ENCODE assay signal across 2 cellular contexts in the genomic region with DNA sequence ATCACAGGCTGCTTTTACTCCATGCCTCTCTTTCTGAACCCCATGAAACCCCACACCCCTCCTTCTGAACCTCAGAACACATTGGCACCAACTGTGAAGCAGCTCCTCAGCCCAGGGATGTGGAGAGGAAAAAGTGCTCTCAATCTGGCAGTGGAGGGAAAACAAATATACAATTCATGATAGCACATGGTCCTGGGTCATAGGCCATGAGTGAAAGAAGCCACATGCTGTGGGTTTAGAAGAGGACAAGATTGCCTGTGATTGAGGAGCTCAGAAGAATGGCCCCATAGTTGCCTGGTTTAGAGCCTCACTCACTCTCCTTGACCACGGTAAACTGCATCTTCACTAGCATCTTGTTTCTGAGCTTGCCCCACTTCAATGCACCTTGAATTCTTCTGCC.
TF ChIP-seq lines count a peak whose summit lies in the region.

No MANE protein-coding gene starts in this region.

TF ChIP-seq in K562, 482 proteins besides CTCF, POLR2A, EP300 and RAD21 (continues in another document):
- TF ChIP-seq POLR3A (IDR thresholded peaks at IDR 0.05; ENCODE audit: borderline replicate concordance, extremely low read depth, insufficient read depth, insufficient read length): no peak
- TF ChIP-seq ZNF655 (CRISPR knock-in tag; IDR thresholded peaks at IDR 0.05): no peak
- TF ChIP-seq, protein P1, sequence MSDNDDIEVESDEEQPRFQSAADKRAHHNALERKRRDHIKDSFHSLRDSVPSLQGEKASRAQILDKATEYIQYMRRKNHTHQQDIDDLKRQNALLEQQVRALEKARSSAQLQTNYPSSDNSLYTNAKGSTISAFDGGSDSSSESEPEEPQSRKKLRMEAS (CRISPR knock-in tag; IDR thresholded peaks at IDR 0.05): peak; percentile 55
- TF ChIP-seq PHF8 (IDR thresholded peaks at IDR 0.05; ENCODE audit: borderline replicate concordance, low read length): no peak
- no peak for TF ChIP-seq FOXA3 (CRISPR knock-in tag; conservative IDR thresholded peaks at IDR 0.05 in 1 of 2, IDR thresholded peaks at IDR 0.05 in 1 of 2)
- TF ChIP-seq PRPF4 (IDR thresholded peaks at IDR 0.05; ENCODE audit: insufficient read depth, low read depth, low read length, poor library complexity, severe bottlenecking): no peak
- TF ChIP-seq SMAD1 (IDR thresholded peaks at IDR 0.05; ENCODE audit: low read depth, low read length, partially characterized antibody): no peak
- no peak for TF ChIP-seq E2F1 (CRISPR knock-in tag; IDR thresholded peaks at IDR 0.05)
- no peak for TF ChIP-seq SUPT5H (IDR thresholded peaks at IDR 0.05)
- no peak for TF ChIP-seq WHSC1 (IDR thresholded peaks at IDR 0.05; ENCODE audit: low read length)
- TF ChIP-seq ZNF766 (CRISPR knock-in tag; conservative IDR thresholded peaks at IDR 0.05): no peak
- no peak for TF ChIP-seq SRSF1 (IDR thresholded peaks at IDR 0.05; ENCODE audit: low read depth, low read length)
- peak; percentile 31; the same call in 1 of the 2 replicates for TF ChIP-seq L3MBTL2 (IDR thresholded peaks at IDR 0.05)
- TF ChIP-seq, protein P2, sequence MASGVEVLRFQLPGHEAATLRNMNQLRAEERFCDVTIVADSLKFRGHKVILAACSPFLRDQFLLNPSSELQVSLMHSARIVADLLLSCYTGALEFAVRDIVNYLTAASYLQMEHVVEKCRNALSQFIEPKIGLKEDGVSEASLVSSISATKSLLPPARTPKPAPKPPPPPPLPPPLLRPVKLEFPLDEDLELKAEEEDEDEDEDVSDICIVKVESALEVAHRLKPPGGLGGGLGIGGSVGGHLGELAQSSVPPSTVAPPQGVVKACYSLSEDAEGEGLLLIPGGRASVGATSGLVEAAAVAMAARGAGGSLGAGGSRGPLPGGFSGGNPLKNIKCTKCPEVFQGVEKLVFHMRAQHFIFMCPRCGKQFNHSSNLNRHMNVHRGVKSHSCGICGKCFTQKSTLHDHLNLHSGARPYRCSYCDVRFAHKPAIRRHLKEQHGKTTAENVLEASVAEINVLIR (CRISPR knock-in tag; IDR thresholded peaks at IDR 0.05): no peak
- no peak for TF ChIP-seq CBX3 (IDR thresholded peaks at IDR 0.05; ENCODE audit: borderline replicate concordance in 1 of 2, low read length in 2 of 2)
- TF ChIP-seq, protein P3, sequence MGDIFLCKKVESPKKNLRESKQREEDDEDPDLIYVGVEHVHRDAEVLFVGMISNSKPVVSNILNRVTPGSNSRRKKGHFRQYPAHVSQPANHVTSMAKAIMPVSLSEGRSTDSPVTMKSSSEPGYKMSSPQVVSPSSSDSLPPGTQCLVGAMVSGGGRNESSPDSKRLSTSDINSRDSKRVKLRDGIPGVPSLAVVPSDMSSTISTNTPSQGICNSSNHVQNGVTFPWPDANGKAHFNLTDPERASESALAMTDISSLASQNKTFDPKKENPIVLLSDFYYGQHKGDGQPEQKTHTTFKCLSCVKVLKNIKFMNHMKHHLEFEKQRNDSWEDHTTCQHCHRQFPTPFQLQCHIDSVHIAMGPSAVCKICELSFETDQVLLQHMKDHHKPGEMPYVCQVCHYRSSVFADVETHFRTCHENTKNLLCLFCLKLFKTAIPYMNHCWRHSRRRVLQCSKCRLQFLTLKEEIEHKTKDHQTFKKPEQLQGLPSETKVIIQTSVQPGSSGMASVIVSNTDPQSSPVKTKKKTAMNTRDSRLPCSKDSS (IDR thresholded peaks at IDR 0.05; ENCODE audit: low read depth, partially characterized antibody): no peak

TF ChIP-seq in HepG2, 621 proteins besides CTCF, POLR2A, EP300 and RAD21:
- TF ChIP-seq, protein P1 (IDR thresholded peaks at IDR 0.05): peak; percentile 29; the same call in 1 of the 2 replicates
- TF ChIP-seq, protein P4, sequence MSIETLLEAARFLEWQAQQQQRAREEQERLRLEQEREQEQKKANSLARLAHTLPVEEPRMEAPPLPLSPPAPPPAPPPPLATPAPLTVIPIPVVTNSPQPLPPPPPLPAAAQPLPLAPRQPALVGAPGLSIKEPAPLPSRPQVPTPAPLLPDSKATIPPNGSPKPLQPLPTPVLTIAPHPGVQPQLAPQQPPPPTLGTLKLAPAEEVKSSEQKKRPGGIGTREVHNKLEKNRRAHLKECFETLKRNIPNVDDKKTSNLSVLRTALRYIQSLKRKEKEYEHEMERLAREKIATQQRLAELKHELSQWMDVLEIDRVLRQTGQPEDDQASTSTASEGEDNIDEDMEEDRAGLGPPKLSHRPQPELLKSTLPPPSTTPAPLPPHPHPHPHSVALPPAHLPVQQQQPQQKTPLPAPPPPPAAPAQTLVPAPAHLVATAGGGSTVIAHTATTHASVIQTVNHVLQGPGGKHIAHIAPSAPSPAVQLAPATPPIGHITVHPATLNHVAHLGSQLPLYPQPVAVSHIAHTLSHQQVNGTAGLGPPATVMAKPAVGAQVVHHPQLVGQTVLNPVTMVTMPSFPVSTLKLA (IDR thresholded peaks at IDR 0.05): peak; percentile 42; the same call in 1 of the 2 replicates
- no peak for TF ChIP-seq ZMAT5 (CRISPR knock-in tag; IDR thresholded peaks at IDR 0.05; ENCODE audit: borderline replicate concordance, low read depth)
- TF ChIP-seq NR1H2 (CRISPR knock-in tag; IDR thresholded peaks at IDR 0.05; ENCODE audit: borderline replicate concordance, low read depth): no peak
- TF ChIP-seq ZNF354B (CRISPR knock-in tag; IDR thresholded peaks at IDR 0.05): no peak
- no peak for TF ChIP-seq ZNF550 (CRISPR knock-in tag; IDR thresholded peaks at IDR 0.05; ENCODE audit: borderline replicate concordance)
- TF ChIP-seq DNMT1 (CRISPR knock-in tag; IDR thresholded peaks at IDR 0.05): no peak
- 0 out of 2 replicates have a peak, but pooled peaks have one; percentile 24 for TF ChIP-seq RNF2 (conservative IDR thresholded peaks at IDR 0.05; ENCODE audit: low read depth)
